Comparison of ENCODE assay signal across 16 cellular contexts in the genomic region with DNA sequence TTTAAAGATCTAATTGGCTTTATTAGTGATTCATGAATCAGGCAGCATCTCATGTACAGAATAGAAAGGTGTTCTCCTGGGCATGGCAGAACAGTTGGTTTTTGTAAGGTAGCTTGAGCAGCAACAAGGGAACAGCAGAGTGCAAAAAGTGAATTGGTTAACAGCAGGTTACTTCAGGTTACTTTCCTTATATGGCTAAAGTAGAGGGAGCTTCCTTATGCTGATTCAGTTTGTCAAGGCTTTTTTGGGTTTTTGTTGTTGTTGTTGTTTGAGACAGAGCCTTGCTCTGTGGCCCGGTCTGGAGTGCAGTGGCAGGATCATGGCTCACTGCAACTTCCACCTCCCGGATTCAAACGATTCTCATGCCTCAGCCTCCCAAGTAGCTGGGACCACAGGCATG.
A peak's percentile ranks its signal among the peaks of the same experiment; 100 is the strongest.
DNase-seq lines count a peak whose midpoint lies in the region; ATAC-seq, FAIRE-seq and TF ChIP-seq lines count a peak whose summit lies in the region.
"Had no signal": no experiment of that assay in that cellular context is flagged by ENCODE, and none has a peak within 500 bp of the region (broad histone marks: within the 10 kb centered on the region; RNA-seq: fewer than 3 reads in every experiment).

No MANE protein-coding gene starts in this region.

- H3K36me3 ChIP-seq in HUES48 (ENCODE audit: control insufficient read depth, insufficient read depth, low read length) (no peaks in the 10 kb centered on the region), neutrophil (no peaks in the 10 kb centered on the region), HAP-1 (replicated peaks) (no peaks in the 10 kb centered on the region), colonic mucosa (no peaks in the 10 kb centered on the region)

- peak overlapping the region; percentile 5 for H3K27ac ChIP-seq in HUES48 (ENCODE audit: low read depth, low read length)
- peak overlapping the region; percentile 44 for H3K27ac ChIP-seq in neutrophil
- no peak overlapping the region for H3K27ac ChIP-seq in colonic mucosa
- H3K27ac ChIP-seq: 22Rv1, GM23248, HL-60 had no signal

- FAIRE-seq in GM12892 (lab: Jason Lieb, UNC): peak; percentile 38

- H3K4me3 ChIP-seq in HUES48 (ENCODE audit: low read depth, low read length) (no peak overlapping the region), neutrophil (ENCODE audit: low read depth in 1 of 2, low read length in 1 of 2) (no peak overlapping the region), HAP-1 (no peak overlapping the region), colonic mucosa (no peak overlapping the region)
- H3K4me3 ChIP-seq: GM23248 had no signal

- in situ Hi-C loops in HAP-1 (cut with MboI; ENCODE audit: low sequenced_read_pairs): no loop called here

- no peaks in the 10 kb centered on the region for H3K27me3 ChIP-seq in HUES48 (ENCODE audit: control insufficient read depth, insufficient read depth, low read length)
- no peaks in the 10 kb centered on the region for H3K27me3 ChIP-seq in neutrophil
- H3K27me3 ChIP-seq in HAP-1 (ENCODE audit: low read depth): no peaks in the 10 kb centered on the region
- H3K27me3 ChIP-seq in colonic mucosa: no peaks in the 10 kb centered on the region

- H3K9ac ChIP-seq in HUES48 (ENCODE audit: low read depth, low read length) (no peak overlapping the region), colonic mucosa (ENCODE audit: low read depth in 2 of 2, low read length in 2 of 2) (no peak overlapping the region)
- H3K9ac ChIP-seq: GM23248 had no signal

- no peaks in the 10 kb centered on the region for H3K27me3 Mint-ChIP-seq in effector memory CD8-positive, alpha-beta T cell
- H3K27me3 Mint-ChIP-seq: CD8-positive, alpha-beta memory T cell had no signal

- intact Hi-C loops in colonic mucosa (cut with DNase I): no loop called here

- TF ChIP-seq CTCF in neutrophil (IDR thresholded peaks at IDR 0.05): no peak
- TF ChIP-seq CTCF in colonic mucosa (IDR thresholded peaks at IDR 0.05): no peak

- TF ChIP-seq POLR2A in GM12892 (IDR thresholded peaks at IDR 0.05; ENCODE audit: low read depth, low read length): no peak

- peak overlapping the region; percentile 28 to 41 for H3K27ac Mint-ChIP-seq in effector memory CD8-positive, alpha-beta T cell

- peak; percentile 37 for ATAC-seq in effector memory CD8-positive, alpha-beta T cell (replicated peaks)
- ATAC-seq in GM21528 (IDR thresholded peaks at IDR 0.05; ENCODE audit: low FRiP score, unreplicated experiment): no peak

- no peaks in the 10 kb centered on the region for H3K36me3 Mint-ChIP-seq in effector memory CD8-positive, alpha-beta T cell (ENCODE audit: insufficient read depth)

- no peak for DNase-seq in GM12892 (ENCODE audit: insufficient read length)
- DNase-seq in effector memory CD8-positive, alpha-beta T cell: no peak
- no peak for DNase-seq in HAP-1 (ENCODE audit: low spot score in 2 of 2)
- DNase-seq in colonic mucosa: no peak
- DNase-seq in NCI-H128 (lab: John Stamatoyannopoulos, UW; ENCODE audit: unreplicated experiment): no peak
- DNase-seq: CD8-positive, alpha-beta memory T cell; DMS53; GF-D8; GM23248; HCEC 1CT; KBM-7 had no signal

- H3K4me1 ChIP-seq in HUES48 (ENCODE audit: control insufficient read depth, insufficient read depth, low read length) (peaks cover 9% of the 10 kb centered on the region), neutrophil (ENCODE audit: control insufficient read depth in 1 of 2, insufficient read depth in 1 of 2, low read depth in 1 of 2, low read length in 1 of 2) (peaks cover 0 to 9% of the 10 kb centered on the region in 2 experiments), HAP-1 (peaks cover 8% of the 10 kb centered on the region), colonic mucosa (no peaks in the 10 kb centered on the region)

- no peak overlapping the region for H3K4me3 Mint-ChIP-seq in effector memory CD8-positive, alpha-beta T cell
- H3K4me3 Mint-ChIP-seq: CD8-positive, alpha-beta memory T cell had no signal

- H3K9me3 Mint-ChIP-seq in effector memory CD8-positive, alpha-beta T cell: no peaks in the 10 kb centered on the region

- H3K9me3 ChIP-seq in HUES48 (ENCODE audit: control insufficient read depth, insufficient read depth, low read length) (no peaks in the 10 kb centered on the region; the same call in 1 of the 2 replicates), neutrophil (no peaks in the 10 kb centered on the region), HAP-1 (no peaks in the 10 kb centered on the region), colonic mucosa (no peaks in the 10 kb centered on the region)

- H3K4me1 Mint-ChIP-seq in effector memory CD8-positive, alpha-beta T cell (ENCODE audit: low read depth in 2 of 2): peaks cover 10 to 19% of the 10 kb centered on the region in 2 donors
